Comparison of ENCODE assay signal across 8 cellular contexts in the genomic region with DNA sequence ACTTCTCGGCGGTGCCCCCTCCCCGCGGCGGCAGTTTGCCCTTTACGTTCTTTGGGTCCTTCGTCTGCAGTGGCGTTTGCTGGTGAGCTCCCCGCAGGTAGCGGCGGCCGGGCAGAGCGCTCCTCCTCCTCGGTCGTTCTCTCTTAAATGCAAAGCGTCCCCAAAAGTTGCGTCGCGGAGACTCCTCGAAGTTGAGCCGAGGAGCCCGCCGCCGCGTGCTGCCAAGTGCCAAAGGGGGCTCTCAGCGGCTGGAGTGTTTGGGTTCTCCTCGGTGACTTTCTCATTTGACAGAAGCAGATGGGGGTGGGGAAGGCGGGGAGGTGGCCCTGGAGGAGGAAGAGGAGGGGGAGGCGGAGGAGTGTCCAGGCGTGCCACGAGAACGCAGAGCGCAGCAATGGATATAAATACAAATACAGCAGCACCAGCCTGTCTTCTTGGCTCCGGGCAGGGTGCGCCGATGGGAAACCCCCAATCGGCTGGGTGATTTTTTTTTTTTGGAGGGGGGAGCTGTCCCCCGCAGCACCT. TPM values are rescaled to one million over a fixed set of nuclear protein-coding genes. Genes with fewer than 3 reads are reported as not detected.
A peak's percentile ranks its signal among the peaks of the same experiment; 100 is the strongest.
DNase-seq lines count a peak whose midpoint lies in the region; ATAC-seq and TF ChIP-seq lines count a peak whose summit lies in the region.

SOX21 (minus strand) TSS at position 259 of the 525 bp plus-strand sequence. CDS start 496 bp downstream, outside the sequence.

- intact Hi-C loops in left ventricle myocardium inferior (cut with micrococcal nuclease) (no loop called here), spleen (cut with DNase I; ENCODE audit: low total_unique reads) (no loop called here)

- peak within 1 kb of the TSS; percentile 64 for H3K4me3 Mint-ChIP-seq in T-helper 2 cell treated with Interferon-gamma antibody and Interleukin-4, amounts not matched to agents 5 μg/mL and 100 μg/mL, for 36 hours

- no peak for TF ChIP-seq POLR2A in spleen (IDR thresholded peaks at IDR 0.05)

- ATAC-seq in HG02884 (IDR thresholded peaks at IDR 0.05; ENCODE audit: unreplicated experiment) (no peak), HG03354 (IDR thresholded peaks at IDR 0.05; ENCODE audit: poor library complexity, severe bottlenecking, unreplicated experiment) (no peak)

- H3K4me1 Mint-ChIP-seq in T-helper 2 cell treated with Interferon-gamma antibody and Interleukin-4, amounts not matched to agents 5 μg/mL and 100 μg/mL, for 36 hours (ENCODE audit: low read depth) = peaks cover 8% of the 10 kb centered on the region

- peak within 1 kb of the TSS; percentile 56 for H3K4me3 ChIP-seq in left ventricle myocardium inferior
- peak within 1 kb of the TSS in 7 of 8 donors; percentile 20 to 61 (median 27) for H3K4me3 ChIP-seq in spleen

- DNase-seq in NCI-H2029 (lab: John Stamatoyannopoulos, UW) (peak; percentile 35), NCI-H2029 treated with DMSO at 0.1 percent for 48 hours (lab: John Stamatoyannopoulos, UW) (no peak), left ventricle myocardium inferior (no peak), spleen (no peak)
- DNase-seq in T-helper 2 cell treated with Interferon-gamma antibody and Interleukin-4, amounts not matched to agents 5 μg/mL and 100 μg/mL, for 36 hours (ENCODE audit: low spot score) = no peak
- DNase-seq in stimulated activated naive CD4-positive, alpha-beta T cell treated with Interleukin-2 at 50 U/mL for 16 hours (lab: John Stamatoyannopoulos, UW) = no peak

- no peaks in the 10 kb centered on the region for H3K9me3 ChIP-seq in left ventricle myocardium inferior (replicated peaks)
- H3K9me3 ChIP-seq in spleen = no peaks in the 10 kb centered on the region

- H3K36me3 ChIP-seq in left ventricle myocardium inferior = no peaks in the 10 kb centered on the region
- H3K36me3 ChIP-seq in spleen = no peaks in the 10 kb centered on the region

- H3K27me3 ChIP-seq in left ventricle myocardium inferior (ENCODE audit: low read depth) (peaks cover 99% of the 10 kb centered on the region), spleen (replicated peaks in 1 of 7) (peaks cover 11 to 100% (median 89%) of the 10 kb centered on the region in 7 donors)

- peaks cover 3% of the 10 kb centered on the region for H3K36me3 Mint-ChIP-seq in T-helper 2 cell treated with Interferon-gamma antibody and Interleukin-4, amounts not matched to agents 5 μg/mL and 100 μg/mL, for 36 hours (ENCODE audit: low read depth)

- H3K27ac Mint-ChIP-seq in T-helper 2 cell treated with Interferon-gamma antibody and Interleukin-4, amounts not matched to agents 5 μg/mL and 100 μg/mL, for 36 hours = peak within 1 kb of the TSS; percentile 36

- no peaks in the 10 kb centered on the region for H3K9me3 Mint-ChIP-seq in T-helper 2 cell treated with Interferon-gamma antibody and Interleukin-4, amounts not matched to agents 5 μg/mL and 100 μg/mL, for 36 hours

- H3K4me1 ChIP-seq in left ventricle myocardium inferior = peaks cover 40% of the 10 kb centered on the region
- peaks cover 16 to 48% (median 37%) of the 10 kb centered on the region in 6 donors for H3K4me1 ChIP-seq in spleen

- peaks cover 77% of the 10 kb centered on the region for H3K27me3 Mint-ChIP-seq in T-helper 2 cell treated with Interferon-gamma antibody and Interleukin-4, amounts not matched to agents 5 μg/mL and 100 μg/mL, for 36 hours (ENCODE audit: low read depth)

- TF ChIP-seq CTCF in left ventricle myocardium inferior (IDR thresholded peaks at IDR 0.05; ENCODE audit: borderline replicate concordance) (no peak), spleen (IDR thresholded peaks at IDR 0.05 in 8 of 11, conservative IDR thresholded peaks at IDR 0.05 in 3 of 11) (no peak)

- WGBS in spleen, 5 donors = 1 to 5% (median 2%) methylated on average over 22 to 38 of the region's 38 CpGs

- no peak within 1 kb of the TSS for H3K27ac ChIP-seq in left ventricle myocardium inferior (replicated peaks)
- no peak within 1 kb of the TSS for H3K27ac ChIP-seq in spleen

RNA-seq across cellular contexts. Expression of gene SOX21, which starts in this region (rescaled TPM):
- not detected for total RNA-seq in left ventricle myocardium inferior
- not detected for total RNA-seq in spleen
- polyA plus RNA-seq in spleen = not detected
